In the genomic region with DNA sequence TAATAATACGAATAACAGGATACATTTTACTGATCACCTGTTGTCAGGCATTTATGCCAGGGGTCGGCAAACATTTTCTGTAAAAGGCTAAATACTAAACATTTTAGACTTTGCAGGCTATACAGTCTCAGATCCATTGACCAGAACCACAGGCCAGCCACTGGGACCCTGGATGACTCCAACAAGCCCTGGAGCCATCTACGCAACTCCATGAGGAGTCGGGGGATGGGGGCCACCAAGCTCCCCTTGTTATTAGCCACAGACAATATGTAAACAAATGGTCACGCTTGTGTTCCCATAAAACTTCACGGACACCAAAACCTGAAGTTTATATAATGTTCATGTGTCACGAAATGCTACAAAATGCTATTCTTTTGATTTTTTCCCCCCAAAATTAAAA, we compare ENCODE assay signal across 18 cellular contexts. TPM values are rescaled to one million over a fixed set of nuclear protein-coding genes. Genes with fewer than 3 reads are reported as not detected.
A peak's percentile ranks its signal among the peaks of the same experiment; 100 is the strongest.
DNase-seq lines count a peak whose midpoint lies in the region; ATAC-seq and TF ChIP-seq lines count a peak whose summit lies in the region.
"Had no signal": no experiment of that assay in that cellular context is flagged by ENCODE, and none has a peak within 500 bp of the region (broad histone marks: within the 10 kb centered on the region; RNA-seq: fewer than 3 reads in every experiment).

No MANE protein-coding gene starts in this region.

- TF ChIP-seq CTCF in A673 (conservative IDR thresholded peaks at IDR 0.05; ENCODE audit: low read depth, low read length), result no peak
- TF ChIP-seq CTCF in adrenal gland (IDR thresholded peaks at IDR 0.05), result no peak
- no peak for TF ChIP-seq CTCF in sigmoid colon (IDR thresholded peaks at IDR 0.05)

- no TSS peak for BruUV-seq in A673 (replicated peaks; lab: Mats Ljungman, UMichigan)

- no peak for TF ChIP-seq POLR2A in adrenal gland (IDR thresholded peaks at IDR 0.05)
- no peak for TF ChIP-seq POLR2A in sigmoid colon (IDR thresholded peaks at IDR 0.05)

- intact Hi-C loops in A673 (cut with micrococcal nuclease; ENCODE audit: unreplicated experiment), result loop anchor here (5.0 to 10.0 kb wide), 3 partner anchors 49 to 96 kb away; a partner anchor contains a TSS
- intact Hi-C loops in adrenal gland (cut with DNase I), result loop anchor here (5.0 to 10.0 kb wide), 3 partner anchors 77 to 297 kb away; a partner anchor contains a TSS
- intact Hi-C loops in sigmoid colon (cut with DNase I), result loop anchor here (5.0 kb wide), 3 partner anchors 74 to 294 kb away; no protein-coding TSS in a partner anchor

- no peak for ATAC-seq in HG03442 (IDR thresholded peaks at IDR 0.05; ENCODE audit: unreplicated experiment)
- ATAC-seq: GM12878 had no signal

- H3K9me3 ChIP-seq in A673 (ENCODE audit: low read depth, low read length, poor library complexity, severe bottlenecking) (no peaks in the 10 kb centered on the region), adrenal gland (replicated peaks in 1 of 3) (no peaks in the 10 kb centered on the region), sigmoid colon (no peaks in the 10 kb centered on the region)
- H3K9me3 ChIP-seq: Caco-2, HAP-1, MG63 had no signal

- H3K27ac ChIP-seq in A673 (ENCODE audit: low read depth, low read length, poor library complexity, severe bottlenecking) (peak overlapping the region; percentile 90), adrenal gland (peak overlapping the region in 3 of 5 donors; percentile 68 to 91 (median 78)), sigmoid colon (peak overlapping the region in 1 of 4 donors; percentile 72)
- H3K27ac ChIP-seq: KMS-11, PC-9 had no signal

- H3K4me3 ChIP-seq in A673 (ENCODE audit: low read depth, low read length, poor library complexity, severe bottlenecking) (no peak overlapping the region), adrenal gland (no peak overlapping the region), sigmoid colon (no peak overlapping the region)
- H3K4me3 ChIP-seq: GM12878, HAP-1, MG63, PC-9 had no signal

- no peaks in the 10 kb centered on the region for H3K27me3 ChIP-seq in A673 (replicated peaks; ENCODE audit: insufficient read depth, low read depth, low read length, poor library complexity)
- no peaks in the 10 kb centered on the region for H3K27me3 ChIP-seq in adrenal gland
- no peaks in the 10 kb centered on the region for H3K27me3 ChIP-seq in sigmoid colon
- H3K27me3 ChIP-seq: MG63 had no signal

- POLR2A ChIA-PET in A673 (lab: Charles Lee; ENCODE audit: low non-redundant PET), result no interaction called here

- H3K36me3 ChIP-seq in A673 (ENCODE audit: insufficient read depth, low read length, poor library complexity, severe bottlenecking) (no peaks in the 10 kb centered on the region), adrenal gland (replicated peaks in 1 of 2) (no peaks in the 10 kb centered on the region), sigmoid colon (no peaks in the 10 kb centered on the region)
- H3K36me3 ChIP-seq: HAP-1, MG63 had no signal

- DNase-seq in A673 (ENCODE audit: low spot score) (no peak), adrenal gland (peak in 2 of 7 donors; percentile 18 to 24), iPS-NIHi7 (ENCODE audit: extremely low spot score) (peak; percentile 7), sigmoid colon (peak; percentile 26), HPDE6-E6E7 (ENCODE audit: extremely low spot score) (no peak)
- no peak for DNase-seq in activated CD4-positive, alpha-beta T cell treated with anti-CD3 and anti-CD28 coated beads for 48 hours
- DNase-seq: AML-193, DMS79, MG63, NCI-H1092 treated with DMSO at 0.1 percent for 48 hours, NCI-H1694 treated with DMSO at 0.1 percent for 48 hours, NCI-H748 treated with DMSO at 0.1 percent for 48 hours, PC-9 had no signal

- CTCF ChIA-PET in A673 (lab: Charles Lee), result no interaction called here

- no peak for TF ChIP-seq EP300 in sigmoid colon (IDR thresholded peaks at IDR 0.05)

- H3K4me1 ChIP-seq in A673 (ENCODE audit: insufficient read depth, low read length, poor library complexity, severe bottlenecking) (peaks cover 30% of the 10 kb centered on the region), adrenal gland (replicated peaks in 1 of 2) (peaks cover 43 to 47% of the 10 kb centered on the region in 2 donors), sigmoid colon (peaks cover 0 to 22% (median 20%) of the 10 kb centered on the region in 4 donors)
- H3K4me1 ChIP-seq: Caco-2 had no signal

- 96 to 99% (median 97%) methylated on average over 7 of the region's 7 CpGs for WGBS in adrenal gland, 4 donors
- WGBS in sigmoid colon, 2 donors, result 88 to 92% methylated on average over 7 of the region's 7 CpGs

RNA-seq across cellular contexts. Expression of a gene that starts 54.4 kb away (rescaled TPM):
- total RNA-seq in A673 (2021), result 0.15 TPM in 1 of 2 replicates, not detected in the other
- 10 to 100 TPM; 12.7 to 70.9 (median 43.6) TPM for total RNA-seq in adrenal gland
- polyA plus RNA-seq in adrenal gland, result 10 to 100 TPM in 2 of 3 donors, 1 to 10 TPM in 1; 2.5 to 36.9 (median 35.2) TPM
- total RNA-seq in sigmoid colon, result 1 to 10 TPM in 2 of 4 donors, under 1 TPM in 2; 0.27 to 4.7 (median 1.2) TPM
- 1 to 10 TPM; 3.2 to 5.9 (median 3.6) TPM for polyA plus RNA-seq in sigmoid colon

Comparison
In these comparisons a context has a peak if more than half of its experiments do, and no peak if none do; other contexts are left out.
1. DNase-seq: peak in iPS-NIHi7 (single experiment) and sigmoid colon (single experiment); none in A673 (single experiment), activated CD4-positive, alpha-beta T cell treated with anti-CD3 and anti-CD28 coated beads for 48 hours (single experiment) and HPDE6-E6E7 (single experiment).